ENCODE assay signal across 21 cellular contexts in genomic region chr2:239035997-239036731, GRCh38.
A peak's percentile ranks its signal among the peaks of the same experiment; 100 is the strongest.
DNase-seq lines count a peak whose midpoint lies in the region; ATAC-seq and TF ChIP-seq lines count a peak whose summit lies in the region.
"Had no signal": no experiment of that assay in that cellular context is flagged by ENCODE, and none has a peak within 500 bp of the region (broad histone marks: within the 10 kb centered on the region; RNA-seq: fewer than 3 reads in every experiment).

No MANE protein-coding gene starts in this region.

- no peaks in the 10 kb centered on the region for H3K23me2 ChIP-seq in H9 (ENCODE audit: insufficient read length, low read depth, low read length, poor library complexity, severe bottlenecking)

- DNase-seq in activated naive CD4-positive, alpha-beta T cell treated with anti-CD3 and anti-CD28 coated beads, Interleukin-2, amount 10 ng/mL, durations not matched to agents 7 days and 5 days, result peak; percentile 42
- no peak for DNase-seq in activated naive CD4-positive, alpha-beta T cell (lab: John Stamatoyannopoulos, UW)
- peak; percentile 75 for DNase-seq in H9
- no peak for DNase-seq in chondrocyte (ENCODE audit: low spot score)
- DNase-seq in neural progenitor cell (ENCODE audit: low spot score), result peak; percentile 14
- DNase-seq in NCI-H82 (lab: John Stamatoyannopoulos, UW), result no peak
- DNase-seq: amniotic stem cell, GF-D8, GOT3, NCI-H1092, NCI-H187, NCI-H526 treated with DMSO at 0.1 percent for 48 hours had no signal

- H3K79me1 ChIP-seq in H9 (ENCODE audit: insufficient read depth, low read depth, low read length, poor library complexity, severe bottlenecking), result no peaks in the 10 kb centered on the region

- H3K4me3 ChIP-seq in neural progenitor cell, result no peak overlapping the region
- H3K4me3 ChIP-seq: tibial nerve had no signal

- H3K9me3 ChIP-seq in H9 (ENCODE audit: control insufficient read depth, low read depth, low read length) (no peaks in the 10 kb centered on the region), neural progenitor cell (ENCODE audit: low read depth) (no peaks in the 10 kb centered on the region)
- H3K9me3 ChIP-seq: tibial nerve had no signal

- peak; percentile 32; the same call in 1 of the 3 replicates for TF ChIP-seq CTCF in H9 (conservative IDR thresholded peaks at IDR 0.05)
- TF ChIP-seq CTCF in chondrocyte (IDR thresholded peaks at IDR 0.05), result peak; percentile 8
- no peak for TF ChIP-seq CTCF in neural progenitor cell (IDR thresholded peaks at IDR 0.05)

- H3K27me3 ChIP-seq in H9 (ENCODE audit: insufficient read depth, low read length), result no peaks in the 10 kb centered on the region
- H3K27me3 ChIP-seq in neural progenitor cell, result peaks cover 17% of the 10 kb centered on the region
- H3K27me3 ChIP-seq: tibial nerve had no signal

- H2AK5ac ChIP-seq in H9 (ENCODE audit: insufficient read length, low read length), result no peak overlapping the region

- H2BK120ac ChIP-seq in H9 (ENCODE audit: low read depth, low read length, poor library complexity, severe bottlenecking), result no peak overlapping the region

- no peaks in the 10 kb centered on the region for H3K36me3 Mint-ChIP-seq in activated naive CD4-positive, alpha-beta T cell treated with anti-CD3 and anti-CD28 coated beads, Interleukin-2, amount 10 ng/mL, durations not matched to agents 7 days and 5 days
- H3K36me3 Mint-ChIP-seq in H9 (ENCODE audit: insufficient read depth in 1 of 3, low read depth in 3 of 3) (no peaks in the 10 kb centered on the region; a peak in 1 of 7 replicates), chondrocyte (ENCODE audit: low read depth) (no peaks in the 10 kb centered on the region), neural progenitor cell (no peaks in the 10 kb centered on the region)
- H3K36me3 Mint-ChIP-seq: CD14-positive monocyte had no signal

- H4K8ac ChIP-seq in H9 (replicated peaks; ENCODE audit: insufficient read length, low read depth, low read length), result no peak overlapping the region

- H3K79me2 ChIP-seq in H9 (ENCODE audit: insufficient read depth, low read length), result no peaks in the 10 kb centered on the region
- H3K79me2 ChIP-seq in neural progenitor cell (ENCODE audit: low read depth), result no peaks in the 10 kb centered on the region
- H3K79me2 ChIP-seq: parathyroid adenoma had no signal

- no peaks in the 10 kb centered on the region for H3F3A ChIP-seq in neural progenitor cell (ENCODE audit: low read depth)

- no peak overlapping the region for H2BK5ac ChIP-seq in H9 (ENCODE audit: insufficient read length, low read length)

- no CpG with 5 or more reads among the region's 15 CpGs for WGBS in H9 (ENCODE audit: extremely low coverage, insufficient read length, low lambda C conversion rate)

- H3K56ac ChIP-seq in H9 (ENCODE audit: insufficient read length, low read depth, low read length), result no peak overlapping the region

- CTCF ChIA-PET in activated naive CD4-positive, alpha-beta T cell treated with anti-CD3 and anti-CD28 coated beads, Interleukin-2, amount 10 ng/mL, durations not matched to agents 7 days and 5 days (lab: Charles Lee), result interaction anchor here (0.6 to 1.0 kb wide), 2 partner anchors 231 to 563 kb away, joined by 3 to 4 read pairs; no protein-coding TSS in a partner anchor

- no peaks in the 10 kb centered on the region for H3K9me3 Mint-ChIP-seq in activated naive CD4-positive, alpha-beta T cell treated with anti-CD3 and anti-CD28 coated beads, Interleukin-2, amount 10 ng/mL, durations not matched to agents 7 days and 5 days
- H3K9me3 Mint-ChIP-seq in H9 (no peaks in the 10 kb centered on the region), chondrocyte (ENCODE audit: low read depth) (no peaks in the 10 kb centered on the region), neural progenitor cell (peaks cover 4% of the 10 kb centered on the region)
- H3K9me3 Mint-ChIP-seq: activated CD8-positive, alpha-beta T cell treated with anti-CD3 and anti-CD28 coated beads for 36 hours; stimulated activated naive CD8-positive, alpha-beta T cell treated with anti-CD3 and anti-CD28 coated beads, Interleukin-15, Interleukin-2, amounts not matched to agents 100 ng/mL and 50 ng/mL, for 24 hours had no signal

- no peak overlapping the region for H3K4me3 Mint-ChIP-seq in activated naive CD4-positive, alpha-beta T cell treated with anti-CD3 and anti-CD28 coated beads, Interleukin-2, amount 10 ng/mL, durations not matched to agents 7 days and 5 days
- H3K4me3 Mint-ChIP-seq in H9 (no peak overlapping the region), chondrocyte (ENCODE audit: unreplicated experiment) (no peak overlapping the region), neural progenitor cell (no peak overlapping the region)
- H3K4me3 Mint-ChIP-seq: activated CD8-positive, alpha-beta T cell treated with anti-CD3 and anti-CD28 coated beads for 36 hours; CD14-positive monocyte; nephron progenitor cell; stimulated activated naive CD8-positive, alpha-beta T cell treated with anti-CD3 and anti-CD28 coated beads, Interleukin-15, Interleukin-2, amounts not matched to agents 100 ng/mL and 50 ng/mL, for 24 hours had no signal

- H2BK12ac ChIP-seq in H9 (ENCODE audit: insufficient read length, low read depth, low read length), result no peak overlapping the region

- H3K9ac ChIP-seq in H9 (ENCODE audit: extremely low read depth, insufficient read length, low read length), result no peak overlapping the region
- no peak overlapping the region for H3K9ac ChIP-seq in neural progenitor cell
- H3K9ac ChIP-seq: parathyroid adenoma had no signal

- no peak overlapping the region for H3K27ac ChIP-seq in H9 (ENCODE audit: insufficient read length, low read depth, low read length)
- no peak overlapping the region for H3K27ac ChIP-seq in neural progenitor cell
- H3K27ac ChIP-seq: HL-60, parathyroid adenoma had no signal

- no peak overlapping the region for H3K18ac ChIP-seq in H9 (ENCODE audit: insufficient read length, low read depth, low read length)

- no peak overlapping the region for H2BK20ac ChIP-seq in H9 (ENCODE audit: low read depth, low read length, poor library complexity, severe bottlenecking)

- peaks cover 28% of the 10 kb centered on the region for H3K27me3 Mint-ChIP-seq in activated naive CD4-positive, alpha-beta T cell treated with anti-CD3 and anti-CD28 coated beads, Interleukin-2, amount 10 ng/mL, durations not matched to agents 7 days and 5 days
- H3K27me3 Mint-ChIP-seq in H9 (ENCODE audit: low read depth), result peaks cover 9% of the 10 kb centered on the region
- peaks cover 7% of the 10 kb centered on the region for H3K27me3 Mint-ChIP-seq in chondrocyte (ENCODE audit: low read depth)
- H3K27me3 Mint-ChIP-seq in neural progenitor cell (ENCODE audit: insufficient read depth, low read depth), result peaks cover 2% of the 10 kb centered on the region

- no peak overlapping the region for H2BK15ac ChIP-seq in H9 (ENCODE audit: low read depth, low read length)

- H3K4me1 ChIP-seq in H9 (ENCODE audit: insufficient read depth, low read length) (no peaks in the 10 kb centered on the region), neural progenitor cell (no peaks in the 10 kb centered on the region)
- H3K4me1 ChIP-seq: parathyroid adenoma had no signal

- no peak overlapping the region for H3T11ph ChIP-seq in H9 (ENCODE audit: low read length)

- H3K4me2 ChIP-seq in H9 (ENCODE audit: insufficient read depth, insufficient read length, low read length) (no peak overlapping the region), neural progenitor cell (no peak overlapping the region)

- no peak overlapping the region for H4K5ac ChIP-seq in H9 (ENCODE audit: insufficient read length, low read depth, low read length)

- H3K23ac ChIP-seq in H9 (ENCODE audit: insufficient read length, low read depth, low read length), result no peak overlapping the region

- no peak overlapping the region for H3K4ac ChIP-seq in H9 (ENCODE audit: low read depth, low read length)

- no peaks in the 10 kb centered on the region for H3K4me1 Mint-ChIP-seq in activated naive CD4-positive, alpha-beta T cell treated with anti-CD3 and anti-CD28 coated beads, Interleukin-2, amount 10 ng/mL, durations not matched to agents 7 days and 5 days
- H3K4me1 Mint-ChIP-seq in H9 (0 out of 4 replicates have a peak, but pooled peaks cover 0 to 2% of the 10 kb centered on the region in 2 experiments), chondrocyte (ENCODE audit: low read depth) (no peaks in the 10 kb centered on the region), neural progenitor cell (peaks cover 7% of the 10 kb centered on the region)
- H3K4me1 Mint-ChIP-seq: CD14-positive monocyte had no signal

- H2AFZ ChIP-seq in H9 (ENCODE audit: low read length) (no peak overlapping the region), neural progenitor cell (replicated peaks) (no peak overlapping the region)
- H2AFZ ChIP-seq: parathyroid adenoma had no signal

- H4K20me1 ChIP-seq in H9 (ENCODE audit: control insufficient read depth, insufficient read depth, insufficient read length), result no peaks in the 10 kb centered on the region
- no peaks in the 10 kb centered on the region for H4K20me1 ChIP-seq in neural progenitor cell (ENCODE audit: low read depth)

- no peaks in the 10 kb centered on the region for H3K36me3 ChIP-seq in neural progenitor cell
- H3K36me3 ChIP-seq: tibial nerve had no signal

- H3K14ac ChIP-seq in H9 (ENCODE audit: insufficient read depth, low read length), result no peak overlapping the region; the same call in 1 of the 2 replicates

- no peak overlapping the region for H4K91ac ChIP-seq in H9 (ENCODE audit: insufficient read length, low read depth, low read length)

- no peak overlapping the region for H3K27ac Mint-ChIP-seq in activated naive CD4-positive, alpha-beta T cell treated with anti-CD3 and anti-CD28 coated beads, Interleukin-2, amount 10 ng/mL, durations not matched to agents 7 days and 5 days
- H3K27ac Mint-ChIP-seq in H9, result no peak overlapping the region
- H3K27ac Mint-ChIP-seq in chondrocyte (ENCODE audit: unreplicated experiment), result no peak overlapping the region
- no peak overlapping the region for H3K27ac Mint-ChIP-seq in neural progenitor cell
- H3K27ac Mint-ChIP-seq: activated CD8-positive, alpha-beta T cell treated with anti-CD3 and anti-CD28 coated beads for 36 hours; CD14-positive monocyte; nephron progenitor cell; stimulated activated naive CD8-positive, alpha-beta T cell treated with anti-CD3 and anti-CD28 coated beads, Interleukin-15, Interleukin-2, amounts not matched to agents 100 ng/mL and 50 ng/mL, for 24 hours had no signal

- no peak for ATAC-seq in GM19455 (IDR thresholded peaks at IDR 0.05; ENCODE audit: unreplicated experiment)
- ATAC-seq in GM19463 (IDR thresholded peaks at IDR 0.05; ENCODE audit: unreplicated experiment), result no peak

Comparison
In these comparisons a context has a peak if more than half of its experiments do, and no peak if none do; other contexts are left out.
1. DNase-seq: peak in activated naive CD4-positive, alpha-beta T cell treated with anti-CD3 and anti-CD28 coated beads, Interleukin-2, amount 10 ng/mL, durations not matched to agents 7 days and 5 days (single experiment), H9 (single experiment) and neural progenitor cell (single experiment); none in activated naive CD4-positive, alpha-beta T cell (0 of 4), chondrocyte (single experiment) and NCI-H82 (single experiment).